In the genomic region with DNA sequence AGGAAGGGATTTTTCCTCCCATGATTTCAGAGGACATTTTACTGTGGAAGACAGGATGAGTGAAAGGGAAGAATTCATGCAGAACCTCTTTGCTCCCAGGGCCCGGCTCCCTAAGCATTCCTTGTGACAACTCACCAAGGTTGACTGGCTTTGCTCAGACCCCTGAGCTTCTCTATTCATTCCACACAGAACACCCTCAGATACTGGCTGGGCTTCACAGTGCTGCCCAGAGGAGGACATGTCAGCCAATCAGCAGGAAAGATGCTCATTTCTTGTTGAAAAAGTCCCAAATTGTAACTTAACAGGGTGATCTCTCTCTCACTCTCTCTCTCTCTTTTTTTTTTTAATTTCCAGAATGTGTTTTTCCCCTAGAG, we compare ENCODE assay signal across 1 cellular context.
TF ChIP-seq lines count a peak whose summit lies in the region.

No MANE protein-coding gene starts in this region.

TF ChIP-seq in HCT116, 20 proteins besides CTCF, POLR2A, EP300 and RAD21 (continued from another document):
- TF ChIP-seq YY1 (IDR thresholded peaks at IDR 0.05; ENCODE audit: extremely low read depth, insufficient replicate concordance, low read depth, low read length), result no peak
